ENCODE assay signal across 8 cellular contexts in the genomic region with DNA sequence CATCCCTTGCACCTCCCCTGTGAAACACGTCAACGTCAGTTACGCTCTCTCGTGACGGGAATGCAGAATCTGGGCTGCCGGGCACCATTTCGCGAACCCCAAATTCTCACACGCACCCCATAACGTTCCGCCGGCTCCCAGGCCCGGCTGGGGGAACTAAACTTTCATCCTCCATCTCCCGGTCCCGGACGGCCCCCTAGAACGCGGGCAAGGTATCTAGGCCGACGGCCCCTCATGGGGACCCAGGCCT. TPM values are rescaled to one million over a fixed set of nuclear protein-coding genes. Genes with fewer than 3 reads are reported as not detected.
DNase-seq lines count a peak whose midpoint lies in the region; ATAC-seq and TF ChIP-seq lines count a peak whose summit lies in the region.

No MANE protein-coding gene starts in this region.

- peaks cover 19 to 20% of the 10 kb centered on the region in 2 donors for H3K36me3 Mint-ChIP-seq in activated naive CD4-positive, alpha-beta T cell treated with anti-CD3 and anti-CD28 coated beads, Interleukin-2, amount 50 U/mL, for 72 hours

- H3K4me2 ChIP-seq in skeletal muscle satellite cell (ENCODE audit: low read length): peak overlapping the region; percentile 98

- peak in 1 of 2 donors; percentile 6 for ATAC-seq in activated naive CD4-positive, alpha-beta T cell treated with anti-CD3 and anti-CD28 coated beads, Interleukin-2, amount 50 U/mL, for 72 hours
- ATAC-seq in HG03097 (IDR thresholded peaks at IDR 0.05; ENCODE audit: low FRiP score, unreplicated experiment) (no peak), GM19463 (IDR thresholded peaks at IDR 0.05; ENCODE audit: unreplicated experiment) (no peak)

- H3K9me3 Mint-ChIP-seq in activated naive CD4-positive, alpha-beta T cell treated with anti-CD3 and anti-CD28 coated beads, Interleukin-2, amount 50 U/mL, for 72 hours: no peaks in the 10 kb centered on the region

- H3K36me3 ChIP-seq in HAP-1 (replicated peaks): peaks cover 8% of the 10 kb centered on the region
- H3K36me3 ChIP-seq in right atrium auricular region: peaks cover 8% of the 10 kb centered on the region
- peaks cover 6% of the 10 kb centered on the region for H3K36me3 ChIP-seq in skeletal muscle satellite cell (ENCODE audit: insufficient read depth, low read length)

- peak overlapping the region; percentile 88 for H3K4me3 ChIP-seq in HAP-1
- peak overlapping the region; percentile 68 to 72 for H3K4me3 ChIP-seq in right atrium auricular region
- H3K4me3 ChIP-seq in skeletal muscle satellite cell (ENCODE audit: low read length): peak overlapping the region; percentile 95

- peak overlapping the region; percentile 100 for H3K9ac ChIP-seq in skeletal muscle satellite cell (ENCODE audit: low read depth, low read length)

- H3K4me1 ChIP-seq in HAP-1: peaks cover 6% of the 10 kb centered on the region
- H3K4me1 ChIP-seq in right atrium auricular region: peaks cover 0 to 10% of the 10 kb centered on the region in 2 donors
- peaks cover 4% of the 10 kb centered on the region for H3K4me1 ChIP-seq in skeletal muscle satellite cell (ENCODE audit: control insufficient read depth, insufficient read depth, low read length)

- in situ Hi-C loops in HAP-1 (cut with MboI; ENCODE audit: low sequenced_read_pairs): loop anchor here (5.0 kb wide), 1 partner anchor 226 kb away; no protein-coding TSS in a partner anchor

- H3K27me3 ChIP-seq in HAP-1 (ENCODE audit: low read depth) (no peaks in the 10 kb centered on the region), right atrium auricular region (no peaks in the 10 kb centered on the region), skeletal muscle satellite cell (ENCODE audit: control insufficient read depth, insufficient read depth, low read length) (no peaks in the 10 kb centered on the region)

- H3K27ac ChIP-seq in right atrium auricular region: peak overlapping the region; percentile 97 to 98

- DNase-seq in AML-193 (lab: John Stamatoyannopoulos, UW): peak; percentile 25 to 27
- DNase-seq in HAP-1 (ENCODE audit: low spot score in 2 of 2): no peak
- peak in 1 of 2 donors; percentile 56 for DNase-seq in activated naive CD4-positive, alpha-beta T cell treated with anti-CD3 and anti-CD28 coated beads, Interleukin-2, amount 50 U/mL, for 72 hours (ENCODE audit: low spot score in 2 of 2)
- DNase-seq in right atrium auricular region (ENCODE audit: low spot score): no peak
- no peak for DNase-seq in SIG-M5 (lab: John Stamatoyannopoulos, UW)

- no peak for TF ChIP-seq CTCF in right atrium auricular region (IDR thresholded peaks at IDR 0.05)

- H3K27ac Mint-ChIP-seq in activated naive CD4-positive, alpha-beta T cell treated with anti-CD3 and anti-CD28 coated beads, Interleukin-2, amount 50 U/mL, for 72 hours: peak overlapping the region; percentile 100

- no peaks in the 10 kb centered on the region for H3K9me3 ChIP-seq in HAP-1
- no peaks in the 10 kb centered on the region for H3K9me3 ChIP-seq in right atrium auricular region
- no peaks in the 10 kb centered on the region for H3K9me3 ChIP-seq in skeletal muscle satellite cell (replicated peaks; ENCODE audit: low read length)

RNA-seq across cellular contexts. Expression of a gene that starts 0.5 kb away (rescaled TPM):
- 1 to 10 TPM; 6.8 to 7.3 TPM for total RNA-seq in activated naive CD4-positive, alpha-beta T cell treated with anti-CD3 and anti-CD28 coated beads, Interleukin-2, amount 50 U/mL, for 72 hours
- total RNA-seq in right atrium auricular region: 1 to 10 TPM; 7.3 to 7.5 TPM
- total RNA-seq in skeletal muscle satellite cell (2012; rRNA removed): 0.76 and 5.0 TPM in 2 replicates

RNA-seq across cellular contexts. Expression of a gene that starts 51.2 kb away (rescaled TPM):
- total RNA-seq in activated naive CD4-positive, alpha-beta T cell treated with anti-CD3 and anti-CD28 coated beads, Interleukin-2, amount 50 U/mL, for 72 hours: 10 to 100 TPM; 15.8 to 51.4 TPM
- total RNA-seq in right atrium auricular region: 10 to 100 TPM; 14.1 to 28.4 TPM
- total RNA-seq in skeletal muscle satellite cell (2012; rRNA removed): 31.9 and 34.1 TPM in 2 replicates

Comparison
In these comparisons a context has a peak if more than half of its experiments do, and no peak if none do; other contexts are left out.
1. DNase-seq: peak in AML-193 (2 of 2); none in HAP-1 (0 of 2), right atrium auricular region (single experiment) and SIG-M5 (single experiment).
2. Peak in every context shown above with its lines, with median percentiles within 50 percentile points of each other: H3K4me3 ChIP-seq.